12 cellular contexts compared by ENCODE assay signal in the genomic region with DNA sequence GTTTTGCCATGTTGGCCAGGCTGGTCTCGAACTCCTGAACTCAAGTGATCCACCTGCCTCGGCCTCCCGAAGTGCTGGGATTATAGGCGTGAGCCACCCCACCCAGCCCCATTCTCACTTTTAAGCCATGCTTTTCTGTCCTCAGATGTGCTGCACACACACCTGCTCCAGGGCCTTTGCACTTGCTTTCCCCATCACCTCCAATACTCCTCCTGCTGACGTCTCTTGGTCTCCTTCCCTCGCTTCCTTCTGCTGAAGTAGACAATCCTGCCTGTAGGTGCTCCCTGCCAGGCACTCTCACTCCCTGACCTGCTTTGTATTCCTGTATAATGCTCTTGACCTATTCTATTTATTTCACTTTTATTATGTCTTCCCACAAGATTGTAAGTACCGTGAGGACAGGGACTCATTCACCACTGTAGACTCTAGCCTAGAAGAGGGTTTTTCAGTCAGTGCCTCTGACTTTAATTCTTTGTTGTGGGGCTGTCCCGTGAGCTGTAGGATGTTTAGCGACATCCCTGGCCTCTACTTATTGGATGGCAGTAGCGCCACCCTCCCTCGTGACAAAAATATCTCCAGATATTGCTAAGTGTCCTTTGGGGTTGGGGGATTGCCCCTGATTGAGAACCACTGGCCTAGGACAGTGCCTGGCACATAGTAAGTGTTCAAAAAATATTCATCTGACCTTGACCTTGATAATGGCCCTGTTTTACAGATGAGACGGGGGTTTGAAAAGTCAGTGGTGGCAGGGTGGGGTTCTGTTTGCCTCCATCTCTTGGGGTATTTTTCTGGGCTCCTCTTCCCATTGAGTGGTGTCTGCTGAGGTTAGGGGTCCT. TPM values are rescaled to one million over a fixed set of nuclear protein-coding genes. Genes with fewer than 3 reads are reported as not detected.
DNase-seq lines count a peak whose midpoint lies in the region; ATAC-seq and TF ChIP-seq lines count a peak whose summit lies in the region.
"Had no signal": no experiment of that assay in that cellular context is flagged by ENCODE, and none has a peak within 500 bp of the region (broad histone marks: within the 10 kb centered on the region; RNA-seq: fewer than 3 reads in every experiment).

No MANE protein-coding gene starts in this region.

- DNase-seq in activated CD4-positive, alpha-beta T cell treated with anti-CD3 and anti-CD28 coated beads, Interleukin-2, amount 10 ng/mL, durations not matched to agents 7 days and 5 days = no peak
- DNase-seq in activated CD4-positive, alpha-beta T cell treated with anti-CD3 and anti-CD28 coated beads for 4 hours = no peak
- DNase-seq in central memory CD4-positive, alpha-beta T cell = peak; percentile 62
- no peak for DNase-seq in psoas muscle
- DNase-seq: GOT3, posterior cingulate gyrus, testis had no signal

- H3K27me3 Mint-ChIP-seq in activated CD4-positive, alpha-beta T cell treated with anti-CD3 and anti-CD28 coated beads, Interleukin-2, amount 10 ng/mL, durations not matched to agents 7 days and 5 days = no peaks in the 10 kb centered on the region

- peak overlapping the region; percentile 97 for H3K27ac Mint-ChIP-seq in activated CD4-positive, alpha-beta T cell treated with anti-CD3 and anti-CD28 coated beads, Interleukin-2, amount 10 ng/mL, durations not matched to agents 7 days and 5 days

- peak overlapping the region; percentile 56 for H3K4me2 ChIP-seq in Loucy (ENCODE audit: low read depth, low read length, poor library complexity, severe bottlenecking)

- 90 to 93% (median 92%) methylated on average over 12 of the region's 12 CpGs for WGBS in psoas muscle, 3 donors

- no peaks in the 10 kb centered on the region for H3K9me3 Mint-ChIP-seq in activated CD4-positive, alpha-beta T cell treated with anti-CD3 and anti-CD28 coated beads, Interleukin-2, amount 10 ng/mL, durations not matched to agents 7 days and 5 days

- POLR2A ChIA-PET in activated CD4-positive, alpha-beta T cell treated with anti-CD3 and anti-CD28 coated beads, Interleukin-2, amount 10 ng/mL, durations not matched to agents 7 days and 5 days (lab: Charles Lee) = no interaction called here

- CTCF ChIA-PET in activated CD4-positive, alpha-beta T cell treated with anti-CD3 and anti-CD28 coated beads, Interleukin-2, amount 10 ng/mL, durations not matched to agents 7 days and 5 days (lab: Charles Lee) = interaction anchor here (0.6 to 1.7 kb wide), 4 partner anchors 10 to 29 kb away, joined by 3 to 6 read pairs (median 4); no protein-coding TSS in a partner anchor

- no peak for TF ChIP-seq CTCF in Loucy (conservative IDR thresholded peaks at IDR 0.05; ENCODE audit: low read length)
- no peak for TF ChIP-seq CTCF in psoas muscle (IDR thresholded peaks at IDR 0.05)

- H2AFZ ChIP-seq in Loucy (ENCODE audit: low read length) = no peak overlapping the region

- peaks cover 9% of the 10 kb centered on the region for H4K20me1 ChIP-seq in Loucy (ENCODE audit: insufficient read depth, low read length, poor library complexity, severe bottlenecking)

- H3K36me3 ChIP-seq in Loucy (ENCODE audit: insufficient read depth, low read length) (no peaks in the 10 kb centered on the region), psoas muscle (ENCODE audit: insufficient read depth in 1 of 2, low read depth in 1 of 2) (no peaks in the 10 kb centered on the region)

- H3K4me1 ChIP-seq in Loucy (ENCODE audit: insufficient read depth, low read length, poor library complexity, severe bottlenecking) (peaks cover 73% of the 10 kb centered on the region), psoas muscle (peaks cover 3% of the 10 kb centered on the region)

- peak overlapping the region in 17 of 21 experiments; percentile 35 to 98 (median 75) for H3K27ac ChIP-seq in skin epidermis
- H3K27ac ChIP-seq in psoas muscle = no peak overlapping the region

- H3K79me2 ChIP-seq in Loucy (ENCODE audit: insufficient read depth, low read length) = peaks cover 83% of the 10 kb centered on the region

- no peak overlapping the region for H3K4me3 ChIP-seq in Loucy (ENCODE audit: low read length, poor library complexity, severe bottlenecking)
- peak overlapping the region in 1 of 7 experiments; percentile 3 for H3K4me3 ChIP-seq in skin epidermis
- no peak overlapping the region for H3K4me3 ChIP-seq in psoas muscle
- H3K4me3 ChIP-seq: lung, testis had no signal

- H3K36me3 Mint-ChIP-seq in activated CD4-positive, alpha-beta T cell treated with anti-CD3 and anti-CD28 coated beads, Interleukin-2, amount 10 ng/mL, durations not matched to agents 7 days and 5 days (ENCODE audit: low read depth) = peaks cover 55% of the 10 kb centered on the region

- no peaks in the 10 kb centered on the region for H3K9me2 ChIP-seq in Loucy (replicated peaks; ENCODE audit: low read depth, low read length)

- H3K9ac ChIP-seq in Loucy (ENCODE audit: low read depth, low read length, poor library complexity, severe bottlenecking) = no peak overlapping the region

- H3K4me3 Mint-ChIP-seq in activated CD4-positive, alpha-beta T cell treated with anti-CD3 and anti-CD28 coated beads, Interleukin-2, amount 10 ng/mL, durations not matched to agents 7 days and 5 days = peak overlapping the region; percentile 64

- ATAC-seq in psoas muscle = no peak
- no peak for ATAC-seq in GM21526 (IDR thresholded peaks at IDR 0.05; ENCODE audit: low FRiP score, unreplicated experiment)
- ATAC-seq in GM18873 (IDR thresholded peaks at IDR 0.05; ENCODE audit: low FRiP score, unreplicated experiment) = no peak

- intact Hi-C loops in psoas muscle (cut with DNase I) = no loop called here

- peaks cover 3% of the 10 kb centered on the region; the same call in 1 of the 2 replicates for H3F3A ChIP-seq in Loucy (ENCODE audit: low read depth)

- H3K9me3 ChIP-seq in Loucy (ENCODE audit: insufficient read depth, low read depth, low read length) = no peaks in the 10 kb centered on the region
- H3K9me3 ChIP-seq in psoas muscle = no peaks in the 10 kb centered on the region
- H3K9me3 ChIP-seq: testis had no signal

- no peaks in the 10 kb centered on the region for H3K27me3 ChIP-seq in Loucy (ENCODE audit: insufficient read depth, low read length, poor library complexity, severe bottlenecking)
- H3K27me3 ChIP-seq in psoas muscle (ENCODE audit: insufficient read depth in 3 of 3, low read length in 2 of 3) = peaks cover 0 to 11% (median 2%) of the 10 kb centered on the region in 3 donors
- H3K27me3 ChIP-seq: testis had no signal

- H3K4me1 Mint-ChIP-seq in activated CD4-positive, alpha-beta T cell treated with anti-CD3 and anti-CD28 coated beads, Interleukin-2, amount 10 ng/mL, durations not matched to agents 7 days and 5 days = peaks cover 87% of the 10 kb centered on the region

RNA-seq across cellular contexts. Expression of a gene that starts 4.6 kb away (rescaled TPM):
- total RNA-seq in activated CD4-positive, alpha-beta T cell treated with anti-CD3 and anti-CD28 coated beads, Interleukin-2, amount 10 ng/mL, durations not matched to agents 7 days and 5 days = 100 to 1,000 TPM; 167 to 190 TPM
- 10 to 100 TPM in 1 of 4 donors, 1 to 10 TPM in 3; 7.5 to 12.8 (median 8.8) TPM for total RNA-seq in psoas muscle
- 1 to 10 TPM; 5.1 to 7.6 (median 5.8) TPM for polyA plus RNA-seq in psoas muscle

RNA-seq across cellular contexts. Expression of a gene that starts 58.4 kb away (rescaled TPM):
- 10 to 100 TPM; 34.0 to 41.9 TPM for total RNA-seq in activated CD4-positive, alpha-beta T cell treated with anti-CD3 and anti-CD28 coated beads, Interleukin-2, amount 10 ng/mL, durations not matched to agents 7 days and 5 days
- 10 to 100 TPM; 32.3 to 69.1 (median 51.1) TPM for total RNA-seq in psoas muscle
- 10 to 100 TPM; 19.9 to 45.3 (median 25.3) TPM for polyA plus RNA-seq in psoas muscle

Comparison
In these comparisons a context has a peak if more than half of its experiments do, and no peak if none do; other contexts are left out.
1. RNA of a gene that starts 4.6 kb away (total RNA-seq): 167 to 190 TPM in activated CD4-positive, alpha-beta T cell treated with anti-CD3 and anti-CD28 coated beads, Interleukin-2, amount 10 ng/mL, durations not matched to agents 7 days and 5 days; 7.5 to 12.8 TPM in psoas muscle; every median in the first group is over 10 times any median in the second.